11 cellular contexts compared by ENCODE assay signal in genomic region chr2:241616168-241617125, GRCh38. TPM values are rescaled to one million over a fixed set of nuclear protein-coding genes. Genes with fewer than 3 reads are reported as not detected.
DNase-seq lines count a peak whose midpoint lies in the region; ATAC-seq and TF ChIP-seq lines count a peak whose summit lies in the region.
"Had no signal": no experiment of that assay in that cellular context is flagged by ENCODE, and none has a peak within 500 bp of the region (broad histone marks: within the 10 kb centered on the region; RNA-seq: fewer than 3 reads in every experiment).

No MANE protein-coding gene starts in this region.

- H3K9ac ChIP-seq in liver (ENCODE audit: low read depth in 1 of 2, low read length in 2 of 2), result peak overlapping the region in 1 of 2 donors; percentile 52

- intact Hi-C loops in Right ventricle myocardium inferior (cut with DNase I) (loop anchor here (10.0 kb wide), 1 partner anchor 512 kb away; the partner anchor contains the start of gene MTERF4), cardiac septum (cut with DNase I) (no loop called here)

- no peaks in the 10 kb centered on the region for H3K27me3 Mint-ChIP-seq in activated naive CD8-positive, alpha-beta T cell treated with anti-CD3 and anti-CD28 coated beads, Interleukin-2, amount 10 ng/mL, durations not matched to agents 7 days and 5 days

- H3K27me3 ChIP-seq in liver (ENCODE audit: control insufficient read depth in 4 of 4, insufficient read depth in 4 of 4, low read length in 3 of 4) (no peaks in the 10 kb centered on the region), foreskin keratinocyte (no peaks in the 10 kb centered on the region)

- peaks cover 0 to 2% (median 0%) of the 10 kb centered on the region in 4 donors for H3K36me3 ChIP-seq in liver (ENCODE audit: control insufficient read depth in 4 of 4, insufficient read depth in 3 of 4, low read depth in 1 of 4, low read length in 3 of 4)

- peaks cover 19% of the 10 kb centered on the region for H3K4me1 Mint-ChIP-seq in activated naive CD8-positive, alpha-beta T cell treated with anti-CD3 and anti-CD28 coated beads, Interleukin-2, amount 10 ng/mL, durations not matched to agents 7 days and 5 days

- H3K27ac ChIP-seq in liver (ENCODE audit: low read depth in 1 of 2, low read length in 2 of 2) (peak overlapping the region; percentile 17 to 31), foreskin keratinocyte (no peak overlapping the region)

- 65% methylated on average over 30 of the region's 30 CpGs for WGBS in liver

- DNase-seq in Right ventricle myocardium inferior (ENCODE audit: missing footprints) (no peak), cardiac septum (ENCODE audit: low spot score) (no peak), midbrain (lab: John Stamatoyannopoulos, UW) (no peak), hippocampal formation (lab: John Stamatoyannopoulos, UW) (no peak), foreskin keratinocyte (no peak)
- DNase-seq in activated naive CD8-positive, alpha-beta T cell treated with anti-CD3 and anti-CD28 coated beads, Interleukin-2, amount 10 ng/mL, durations not matched to agents 7 days and 5 days, result no peak
- no peak for DNase-seq in stimulated activated CD4-positive, alpha-beta T cell treated with anti-CD3 and anti-CD28 coated beads, Interleukin-15, amount 100 ng/mL, for 24 hours
- DNase-seq: KG1; NK-92 treated with Interleukin-12 subunit alpha and Interleukin-12 subunit beta, amount 100 ng/mL, for 24 hours had no signal

- H3K4me3 Mint-ChIP-seq in activated naive CD8-positive, alpha-beta T cell treated with anti-CD3 and anti-CD28 coated beads, Interleukin-2, amount 10 ng/mL, durations not matched to agents 7 days and 5 days, result peak overlapping the region; percentile 34

- H3K4me1 ChIP-seq in liver (ENCODE audit: control insufficient read depth in 4 of 4, insufficient read depth in 4 of 4, low read length in 3 of 4), result peaks cover 6 to 19% (median 11%) of the 10 kb centered on the region in 4 donors
- no peaks in the 10 kb centered on the region for H3K4me1 ChIP-seq in foreskin keratinocyte

- no peaks in the 10 kb centered on the region for H3K9me3 Mint-ChIP-seq in activated naive CD8-positive, alpha-beta T cell treated with anti-CD3 and anti-CD28 coated beads, Interleukin-2, amount 10 ng/mL, durations not matched to agents 7 days and 5 days

- POLR2A ChIA-PET in activated naive CD8-positive, alpha-beta T cell treated with anti-CD3 and anti-CD28 coated beads, Interleukin-2, amount 10 ng/mL, durations not matched to agents 7 days and 5 days (lab: Charles Lee), result no interaction called here

- ATAC-seq in Right ventricle myocardium inferior, result peak; percentile 26
- ATAC-seq in activated naive CD8-positive, alpha-beta T cell treated with anti-CD3 and anti-CD28 coated beads, Interleukin-2, amount 10 ng/mL, durations not matched to agents 7 days and 5 days (ENCODE audit: low read depth), result no peak
- no peak for ATAC-seq in foreskin keratinocyte

- peak overlapping the region; percentile 40 to 72 (median 42) for H3K4me3 ChIP-seq in liver (ENCODE audit: low read depth in 1 of 3, low read length in 3 of 3)
- H3K4me3 ChIP-seq: lung had no signal

- TF ChIP-seq RAD21 in liver (IDR thresholded peaks at IDR 0.05), result no peak

- TF ChIP-seq CTCF in liver (IDR thresholded peaks at IDR 0.05; ENCODE audit: low read depth, low read length, missing input control) (no peak), foreskin keratinocyte (conservative IDR thresholded peaks at IDR 0.05) (no peak)

- peaks cover 14% of the 10 kb centered on the region for H3K36me3 Mint-ChIP-seq in activated naive CD8-positive, alpha-beta T cell treated with anti-CD3 and anti-CD28 coated beads, Interleukin-2, amount 10 ng/mL, durations not matched to agents 7 days and 5 days

- no peaks in the 10 kb centered on the region for H3K9me3 ChIP-seq in liver (ENCODE audit: control insufficient read depth in 4 of 4, low read length in 3 of 4)

- H3K27ac Mint-ChIP-seq in activated naive CD8-positive, alpha-beta T cell treated with anti-CD3 and anti-CD28 coated beads, Interleukin-2, amount 10 ng/mL, durations not matched to agents 7 days and 5 days, result peak overlapping the region; percentile 75

TF ChIP-seq in liver, 16 proteins besides CTCF, POLR2A, EP300 and RAD21:
- no peak for TF ChIP-seq RXRA (IDR thresholded peaks at IDR 0.05)
- TF ChIP-seq HNF4A (conservative IDR thresholded peaks at IDR 0.05), result peak; percentile 23 to 33
TF ChIP-seq in liver: peak in this region for 1.

RNA-seq across cellular contexts. Expression of gene THAP4, which starts 20.5 kb away (rescaled TPM):
- total RNA-seq in Right ventricle myocardium inferior, result 83.2 TPM
- 73.2 TPM for total RNA-seq in cardiac septum
- 10 to 100 TPM; 35.0 to 35.5 TPM for total RNA-seq in activated naive CD8-positive, alpha-beta T cell treated with anti-CD3 and anti-CD28 coated beads, Interleukin-2, amount 10 ng/mL, durations not matched to agents 7 days and 5 days
- 10 to 100 TPM; 16.8 to 20.5 TPM for total RNA-seq in liver
- 10 to 100 TPM; 24.8 to 33.1 TPM for polyA plus RNA-seq in liver
- 73.7 and 85.6 TPM in 2 replicates for total RNA-seq in foreskin keratinocyte
- polyA plus RNA-seq in foreskin keratinocyte, result 72.4 and 74.7 TPM in 2 replicates

RNA-seq across cellular contexts. Expression of gene ATG4B, which starts 21.0 kb away (rescaled TPM):
- total RNA-seq in Right ventricle myocardium inferior, result 43.3 TPM
- total RNA-seq in cardiac septum, result 46.4 TPM
- 100 to 1,000 TPM in 1 of 2 experiments, 10 to 100 TPM in 1; 91.1 to 101 TPM for total RNA-seq in activated naive CD8-positive, alpha-beta T cell treated with anti-CD3 and anti-CD28 coated beads, Interleukin-2, amount 10 ng/mL, durations not matched to agents 7 days and 5 days
- 10 to 100 TPM; 31.0 to 50.3 TPM for total RNA-seq in liver
- 10 to 100 TPM; 31.4 to 44.0 TPM for polyA plus RNA-seq in liver
- total RNA-seq in foreskin keratinocyte, result 43.0 and 48.4 TPM in 2 replicates
- polyA plus RNA-seq in foreskin keratinocyte, result 53.9 and 59.1 TPM in 2 replicates

RNA-seq across cellular contexts. Expression of gene BOK, which starts 57.9 kb away (rescaled TPM):
- total RNA-seq in Right ventricle myocardium inferior, result 4.5 TPM
- total RNA-seq in cardiac septum, result 4.5 TPM
- not detected for total RNA-seq in activated naive CD8-positive, alpha-beta T cell treated with anti-CD3 and anti-CD28 coated beads, Interleukin-2, amount 10 ng/mL, durations not matched to agents 7 days and 5 days
- total RNA-seq in liver, result 10 to 100 TPM; 11.3 to 30.5 TPM
- 10 to 100 TPM; 57.5 to 82.1 TPM for polyA plus RNA-seq in liver
- 36.9 and 46.1 TPM in 2 replicates for total RNA-seq in foreskin keratinocyte
- 43.1 and 56.5 TPM in 2 replicates for polyA plus RNA-seq in foreskin keratinocyte
